In the genomic region with DNA sequence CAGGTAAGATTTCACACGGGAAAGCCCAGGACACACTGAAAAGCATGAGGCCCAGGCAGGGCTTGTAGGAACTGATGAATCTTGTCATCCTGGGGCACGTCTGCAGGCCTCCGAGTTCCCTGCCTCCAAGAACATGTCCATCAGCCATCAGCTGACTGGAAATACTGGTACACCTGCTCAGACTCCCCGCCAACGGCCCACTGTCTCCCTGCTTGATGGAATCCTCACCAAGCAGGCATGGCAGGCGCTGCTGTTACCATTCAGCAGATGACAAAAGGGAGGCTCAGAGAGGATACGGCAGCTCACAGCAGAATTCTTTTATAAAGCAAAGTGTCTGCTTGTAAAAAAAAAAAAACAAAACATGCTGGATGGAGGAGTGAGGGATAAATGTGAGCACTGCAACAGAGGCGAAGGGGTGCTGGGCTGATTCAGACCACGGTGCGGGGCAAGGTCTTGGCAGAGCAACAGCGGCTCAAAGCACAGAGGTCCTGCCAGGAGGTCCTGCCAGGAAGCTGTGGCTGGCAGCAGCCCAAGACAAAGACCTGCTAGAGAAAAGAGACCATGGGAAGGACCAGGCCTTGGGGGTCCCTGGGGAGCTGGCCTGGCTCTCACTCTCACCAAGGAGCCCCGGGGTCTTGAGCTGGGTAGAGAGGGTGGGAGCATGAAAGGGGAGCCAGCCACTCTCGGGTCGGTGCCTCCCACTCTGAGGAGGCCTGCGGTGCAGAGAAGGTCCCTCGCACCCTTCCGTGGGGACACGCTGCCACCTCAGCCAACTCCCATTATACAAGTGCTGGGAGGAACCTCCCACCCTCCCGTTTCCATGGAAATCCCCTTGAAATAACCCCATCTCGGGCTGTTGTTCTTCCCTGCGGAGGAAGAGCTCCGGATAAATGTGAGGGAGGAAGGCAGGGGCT, we compare ENCODE assay signal across 1 cellular context.
TF ChIP-seq lines count a peak whose summit lies in the region.

No MANE protein-coding gene starts in this region.

TF ChIP-seq in GM23338, 12 proteins besides CTCF, POLR2A, EP300 and RAD21 (continued from another document):
- TF ChIP-seq, protein P1, sequence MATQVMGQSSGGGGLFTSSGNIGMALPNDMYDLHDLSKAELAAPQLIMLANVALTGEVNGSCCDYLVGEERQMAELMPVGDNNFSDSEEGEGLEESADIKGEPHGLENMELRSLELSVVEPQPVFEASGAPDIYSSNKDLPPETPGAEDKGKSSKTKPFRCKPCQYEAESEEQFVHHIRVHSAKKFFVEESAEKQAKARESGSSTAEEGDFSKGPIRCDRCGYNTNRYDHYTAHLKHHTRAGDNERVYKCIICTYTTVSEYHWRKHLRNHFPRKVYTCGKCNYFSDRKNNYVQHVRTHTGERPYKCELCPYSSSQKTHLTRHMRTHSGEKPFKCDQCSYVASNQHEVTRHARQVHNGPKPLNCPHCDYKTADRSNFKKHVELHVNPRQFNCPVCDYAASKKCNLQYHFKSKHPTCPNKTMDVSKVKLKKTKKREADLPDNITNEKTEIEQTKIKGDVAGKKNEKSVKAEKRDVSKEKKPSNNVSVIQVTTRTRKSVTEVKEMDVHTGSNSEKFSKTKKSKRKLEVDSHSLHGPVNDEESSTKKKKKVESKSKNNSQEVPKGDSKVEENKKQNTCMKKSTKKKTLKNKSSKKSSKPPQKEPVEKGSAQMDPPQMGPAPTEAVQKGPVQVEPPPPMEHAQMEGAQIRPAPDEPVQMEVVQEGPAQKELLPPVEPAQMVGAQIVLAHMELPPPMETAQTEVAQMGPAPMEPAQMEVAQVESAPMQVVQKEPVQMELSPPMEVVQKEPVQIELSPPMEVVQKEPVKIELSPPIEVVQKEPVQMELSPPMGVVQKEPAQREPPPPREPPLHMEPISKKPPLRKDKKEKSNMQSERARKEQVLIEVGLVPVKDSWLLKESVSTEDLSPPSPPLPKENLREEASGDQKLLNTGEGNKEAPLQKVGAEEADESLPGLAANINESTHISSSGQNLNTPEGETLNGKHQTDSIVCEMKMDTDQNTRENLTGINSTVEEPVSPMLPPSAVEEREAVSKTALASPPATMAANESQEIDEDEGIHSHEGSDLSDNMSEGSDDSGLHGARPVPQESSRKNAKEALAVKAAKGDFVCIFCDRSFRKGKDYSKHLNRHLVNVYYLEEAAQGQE (IDR thresholded peaks at IDR 0.05; ENCODE audit: unreplicated experiment) = no peak
- TF ChIP-seq, protein P2, sequence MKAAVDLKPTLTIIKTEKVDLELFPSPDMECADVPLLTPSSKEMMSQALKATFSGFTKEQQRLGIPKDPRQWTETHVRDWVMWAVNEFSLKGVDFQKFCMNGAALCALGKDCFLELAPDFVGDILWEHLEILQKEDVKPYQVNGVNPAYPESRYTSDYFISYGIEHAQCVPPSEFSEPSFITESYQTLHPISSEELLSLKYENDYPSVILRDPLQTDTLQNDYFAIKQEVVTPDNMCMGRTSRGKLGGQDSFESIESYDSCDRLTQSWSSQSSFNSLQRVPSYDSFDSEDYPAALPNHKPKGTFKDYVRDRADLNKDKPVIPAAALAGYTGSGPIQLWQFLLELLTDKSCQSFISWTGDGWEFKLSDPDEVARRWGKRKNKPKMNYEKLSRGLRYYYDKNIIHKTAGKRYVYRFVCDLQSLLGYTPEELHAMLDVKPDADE (IDR thresholded peaks at IDR 0.05) = no peak
